Comparison of ENCODE assay signal across 1 cellular context in the genomic region with DNA sequence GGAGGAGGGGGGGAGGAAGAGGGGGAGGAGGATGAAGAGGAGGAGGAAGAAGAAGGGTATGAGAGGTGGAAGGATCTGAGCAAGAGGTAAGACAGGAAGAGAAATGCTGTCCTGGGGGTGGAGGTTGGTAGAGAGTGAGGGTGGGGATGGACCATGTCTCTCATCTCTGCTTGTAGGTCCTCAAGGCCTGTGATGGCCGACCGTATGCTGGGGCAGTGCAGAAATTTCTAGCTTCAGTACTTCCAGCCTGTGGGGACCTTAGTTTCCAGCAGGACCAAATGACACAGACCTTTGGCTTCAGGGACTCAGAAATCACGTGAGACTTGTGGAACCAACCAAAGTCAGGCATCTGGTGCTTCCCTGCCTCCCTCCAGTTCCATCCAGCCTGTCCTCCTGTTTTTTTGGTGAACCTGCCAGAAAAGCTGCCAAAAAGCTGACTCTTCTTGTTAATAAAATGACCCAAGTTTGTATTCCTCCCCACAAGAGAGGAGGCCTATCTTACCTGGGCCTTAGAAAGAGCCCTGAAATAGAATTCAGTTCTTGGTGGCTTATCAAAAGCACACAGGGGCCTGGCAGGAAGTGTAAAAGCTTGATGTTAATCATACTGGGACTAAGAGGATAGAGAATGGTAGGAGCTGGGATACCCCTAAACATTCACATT.
TF ChIP-seq lines count a peak whose summit lies in the region.

No MANE protein-coding gene starts in this region.

TF ChIP-seq in HEK293, 187 proteins besides CTCF, POLR2A, EP300 and RAD21:
- TF ChIP-seq, protein P1, sequence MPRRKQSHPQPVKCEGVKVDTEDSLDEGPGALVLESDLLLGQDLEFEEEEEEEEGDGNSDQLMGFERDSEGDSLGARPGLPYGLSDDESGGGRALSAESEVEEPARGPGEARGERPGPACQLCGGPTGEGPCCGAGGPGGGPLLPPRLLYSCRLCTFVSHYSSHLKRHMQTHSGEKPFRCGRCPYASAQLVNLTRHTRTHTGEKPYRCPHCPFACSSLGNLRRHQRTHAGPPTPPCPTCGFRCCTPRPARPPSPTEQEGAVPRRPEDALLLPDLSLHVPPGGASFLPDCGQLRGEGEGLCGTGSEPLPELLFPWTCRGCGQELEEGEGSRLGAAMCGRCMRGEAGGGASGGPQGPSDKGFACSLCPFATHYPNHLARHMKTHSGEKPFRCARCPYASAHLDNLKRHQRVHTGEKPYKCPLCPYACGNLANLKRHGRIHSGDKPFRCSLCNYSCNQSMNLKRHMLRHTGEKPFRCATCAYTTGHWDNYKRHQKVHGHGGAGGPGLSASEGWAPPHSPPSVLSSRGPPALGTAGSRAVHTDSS (tag by site-specific recombination; IDR thresholded peaks at IDR 0.05) = peak; percentile 59
- no peak for TF ChIP-seq ZSCAN16 (tag by site-specific recombination; IDR thresholded peaks at IDR 0.05)
TF ChIP-seq in HEK293: peak in this region for 1.
